ENCODE assay signal across 14 cellular contexts in the genomic region with DNA sequence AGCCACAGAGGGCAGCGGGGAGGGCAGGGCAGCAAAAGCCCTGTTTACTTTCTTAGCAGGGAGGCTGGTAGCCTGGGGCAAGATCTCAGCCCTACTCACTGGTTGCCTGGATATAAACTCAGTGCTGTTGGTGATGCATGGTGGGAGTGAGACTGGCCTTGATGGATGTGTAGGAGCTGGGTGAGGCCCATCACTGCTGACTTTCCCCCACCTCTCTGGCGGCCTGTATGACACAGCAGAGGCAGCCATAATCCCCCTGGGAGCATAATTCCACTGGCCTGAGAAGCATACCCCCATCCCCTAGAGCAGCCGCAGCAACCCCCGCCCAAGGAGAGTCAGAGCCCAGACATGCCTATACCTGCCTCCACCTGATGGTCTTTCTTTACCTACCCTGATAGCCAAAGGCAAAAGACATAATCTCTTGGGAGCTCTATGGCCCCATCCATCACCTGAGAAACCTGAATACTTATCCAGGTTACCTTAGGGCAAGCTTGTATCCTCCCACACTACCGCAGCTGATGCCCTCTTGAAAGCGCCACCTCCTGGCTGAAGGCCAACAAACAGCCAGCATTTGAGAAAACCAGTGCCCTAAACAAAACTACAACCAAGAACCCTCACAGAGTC. TPM values are rescaled to one million over a fixed set of nuclear protein-coding genes. Genes with fewer than 3 reads are reported as not detected.
DNase-seq lines count a peak whose midpoint lies in the region; ATAC-seq and TF ChIP-seq lines count a peak whose summit lies in the region.
"Had no signal": no experiment of that assay in that cellular context is flagged by ENCODE, and none has a peak within 500 bp of the region (broad histone marks: within the 10 kb centered on the region; RNA-seq: fewer than 3 reads in every experiment).

No MANE protein-coding gene starts in this region.

- H3K4me3 ChIP-seq in neural progenitor cell (no peak overlapping the region), left lung (no peak overlapping the region)
- H3K4me3 ChIP-seq: coronary artery, heart left ventricle had no signal

- no peaks in the 10 kb centered on the region for H3K4me1 Mint-ChIP-seq in neural progenitor cell

- no peaks in the 10 kb centered on the region for H3K4me1 ChIP-seq in neural progenitor cell
- H3K4me1 ChIP-seq in left lung, result no peaks in the 10 kb centered on the region
- H3K4me1 ChIP-seq: heart left ventricle had no signal

- H3K9me3 Mint-ChIP-seq in neural progenitor cell, result peaks cover 9% of the 10 kb centered on the region
- H3K9me3 Mint-ChIP-seq: activated T-helper 2 cell treated with anti-CD3 and anti-CD28 coated beads, Interferon-gamma antibody, Interleukin-2, Interleukin-4, amounts not matched to agents 10 μg/mL and 5 μg/mL and 100 μg/mL, durations not matched to agents 14 hours and 24 hours and 36 hours had no signal

- H3K36me3 Mint-ChIP-seq in neural progenitor cell, result no peaks in the 10 kb centered on the region

- H3K79me2 ChIP-seq in neural progenitor cell (ENCODE audit: low read depth), result no peaks in the 10 kb centered on the region

- ATAC-seq in left lung, result no peak
- ATAC-seq in HG03135 (IDR thresholded peaks at IDR 0.05; ENCODE audit: unreplicated experiment), result no peak
- ATAC-seq: heart left ventricle had no signal

- no peak overlapping the region for H3K27ac ChIP-seq in neural progenitor cell
- no peak overlapping the region for H3K27ac ChIP-seq in left lung
- H3K27ac ChIP-seq: coronary artery, heart left ventricle had no signal

- H3K4me3 Mint-ChIP-seq in neural progenitor cell, result no peak overlapping the region

- H3K9ac ChIP-seq in neural progenitor cell, result no peak overlapping the region

- no peaks in the 10 kb centered on the region for H3K36me3 ChIP-seq in neural progenitor cell
- H3K36me3 ChIP-seq in left lung, result no peaks in the 10 kb centered on the region
- H3K36me3 ChIP-seq: heart left ventricle had no signal

- intact Hi-C loops in left lung (cut with DNase I), result no loop called here

- TF ChIP-seq CTCF in neural progenitor cell (IDR thresholded peaks at IDR 0.05), result peak; percentile 49
- no peak for TF ChIP-seq CTCF in left lung (IDR thresholded peaks at IDR 0.05)

- no peak overlapping the region for H3K4me2 ChIP-seq in neural progenitor cell

- no peak overlapping the region for H3K27ac Mint-ChIP-seq in neural progenitor cell
- H3K27ac Mint-ChIP-seq: activated T-helper 2 cell treated with anti-CD3 and anti-CD28 coated beads, Interferon-gamma antibody, Interleukin-2, Interleukin-4, amounts not matched to agents 10 μg/mL and 5 μg/mL and 100 μg/mL, durations not matched to agents 14 hours and 24 hours and 36 hours had no signal

- peaks cover 2% of the 10 kb centered on the region for H3K27me3 Mint-ChIP-seq in neural progenitor cell (ENCODE audit: insufficient read depth, low read depth)

- H2AFZ ChIP-seq in neural progenitor cell (replicated peaks), result peak overlapping the region; percentile 45

- H4K20me1 ChIP-seq in neural progenitor cell (ENCODE audit: low read depth), result no peaks in the 10 kb centered on the region

- no peaks in the 10 kb centered on the region for H3F3A ChIP-seq in neural progenitor cell (ENCODE audit: low read depth)

- peak; percentile 11 for DNase-seq in DMS 273 (lab: John Stamatoyannopoulos, UW; ENCODE audit: unreplicated experiment)
- no peak for DNase-seq in DMS 273 treated with DMSO at 0.1 percent for 48 hours (lab: John Stamatoyannopoulos, UW)
- DNase-seq in M059J (ENCODE audit: low read depth), result peak; percentile 82
- DNase-seq in T1000 (lab: John Stamatoyannopoulos, UW), result peak; percentile 83
- peak; percentile 28 for DNase-seq in neural progenitor cell (ENCODE audit: low spot score)
- DNase-seq in left lung, result no peak
- no peak for DNase-seq in GM19238 (ENCODE audit: insufficient read length, low spot score)
- DNase-seq: 8988T, heart left ventricle, NCI-H2227 treated with DMSO at 0.1 percent for 48 hours, small intestine had no signal

- H3K27me3 ChIP-seq in neural progenitor cell (no peaks in the 10 kb centered on the region), left lung (no peaks in the 10 kb centered on the region)
- H3K27me3 ChIP-seq: heart left ventricle had no signal

- peaks cover 3% of the 10 kb centered on the region for H3K9me3 ChIP-seq in neural progenitor cell (ENCODE audit: low read depth)
- peaks cover 0 to 1% of the 10 kb centered on the region in 2 donors for H3K9me3 ChIP-seq in left lung

RNA-seq across cellular contexts. Expression of gene DNAI7, which starts 59.3 kb away (rescaled TPM):
- total RNA-seq in M059J (2014; rRNA removed; shearing (Covaris generic)), result 0.39 and 0.59 TPM in 2 replicates
- 0.68 and 1.1 TPM in 2 replicates for total RNA-seq in neural progenitor cell (ENCODE audit: low replicate concordance)
- 1 to 10 TPM; 1.1 to 2.3 TPM for total RNA-seq in left lung
- total RNA-seq: activated T-helper 2 cell treated with anti-CD3 and anti-CD28 coated beads, Interferon-gamma antibody, Interleukin-2, Interleukin-4, amounts not matched to agents 10 μg/mL and 5 μg/mL and 100 μg/mL, durations not matched to agents 14 hours and 24 hours and 36 hours had no signal

RNA-seq across cellular contexts. Expression of gene ETFRF1, which starts 59.4 kb away (rescaled TPM):
- 49.3 and 50.8 TPM in 2 replicates for total RNA-seq in M059J (2014; rRNA removed; shearing (Covaris generic))
- total RNA-seq in neural progenitor cell (ENCODE audit: low replicate concordance) (24.8 and 57.7 TPM in 2 replicates), left lung (10 to 100 TPM; 17.1 to 22.5 TPM)

Comparison
In these comparisons a context has a peak if more than half of its experiments do, and no peak if none do; other contexts are left out.
1. DNase-seq: peak in DMS 273 (single experiment), M059J (single experiment), T1000 (single experiment) and neural progenitor cell (single experiment); none in DMS 273 treated with DMSO at 0.1 percent for 48 hours (single experiment), left lung (0 of 2) and GM19238 (single experiment).